In the genomic region with DNA sequence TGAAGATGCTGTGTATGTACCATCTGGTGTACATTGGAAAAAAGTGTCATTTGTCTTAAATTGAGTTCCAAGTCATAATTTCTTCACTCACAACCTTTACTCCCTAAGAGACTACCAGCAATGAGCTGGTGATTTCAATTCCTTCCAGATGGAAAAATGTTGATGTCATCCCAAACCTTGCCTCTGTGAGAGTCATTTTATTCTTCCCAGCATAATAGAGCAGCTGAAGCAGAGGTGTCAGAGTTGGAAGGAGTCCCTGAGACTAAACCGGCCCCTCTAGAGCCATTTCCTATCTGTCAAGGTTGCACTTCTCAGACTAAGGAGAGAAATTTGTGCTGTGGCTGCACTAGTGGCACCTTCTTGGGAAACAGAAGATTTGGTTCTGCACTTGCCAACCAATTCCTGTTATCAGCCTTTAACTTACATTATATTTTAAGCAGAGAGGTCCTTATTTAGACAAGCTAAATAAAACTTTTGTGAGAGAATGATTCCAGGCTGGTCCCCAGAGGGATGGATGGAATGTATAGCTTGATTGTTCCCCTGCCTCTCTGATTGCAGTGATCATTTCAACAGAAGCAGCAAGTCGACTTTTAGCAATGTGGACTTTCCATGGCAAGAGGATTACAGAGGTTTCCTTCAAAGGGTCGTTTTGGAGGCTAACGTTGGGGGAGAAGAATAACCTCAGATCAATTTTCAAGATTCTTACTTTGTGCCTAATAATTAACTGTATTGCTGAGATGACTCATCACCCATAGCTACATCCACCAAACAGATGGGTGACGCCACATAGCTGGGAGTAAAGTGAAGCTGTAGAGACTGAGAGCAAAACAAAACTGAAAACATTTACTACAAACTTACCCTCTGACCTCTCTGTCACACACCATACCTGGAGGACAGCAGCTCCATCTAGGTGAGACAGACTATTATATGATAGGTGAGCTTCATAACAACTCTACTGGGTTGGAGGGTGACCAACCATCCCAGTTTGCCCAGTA, we compare ENCODE assay signal across 8 cellular contexts.
DNase-seq lines count a peak whose midpoint lies in the region; ATAC-seq and TF ChIP-seq lines count a peak whose summit lies in the region.

No MANE protein-coding gene starts in this region.

- no peak overlapping the region for H3K9ac ChIP-seq in MM.1S (ENCODE audit: low read length)

- no peaks in the 10 kb centered on the region for H4K20me1 ChIP-seq in MM.1S (ENCODE audit: insufficient read depth, low read length)
- no peaks in the 10 kb centered on the region for H4K20me1 ChIP-seq in GM23338 (replicated peaks; ENCODE audit: insufficient read depth)

- ATAC-seq in GM18511 (IDR thresholded peaks at IDR 0.05; ENCODE audit: unreplicated experiment) (peak; percentile 99), GM23338 (no peak)

- H3K4me3 Mint-ChIP-seq in GM23338, result no peak overlapping the region

- H2AFZ ChIP-seq in MM.1S (ENCODE audit: low read length), result no peak overlapping the region; the same call in 1 of the 2 replicates
- no peak overlapping the region for H2AFZ ChIP-seq in GM23338

- H3K9me2 ChIP-seq in MM.1S (replicated peaks; ENCODE audit: insufficient read depth, low read length) (no peaks in the 10 kb centered on the region), GM23338 (ENCODE audit: insufficient read depth) (no peaks in the 10 kb centered on the region; the same call in 1 of the 2 replicates)

- TF ChIP-seq CTCF in HFF-Myc (IDR thresholded peaks at IDR 0.05; ENCODE audit: low read depth, low read length, missing control alignments) (no peak), MM.1S (IDR thresholded peaks at IDR 0.05; ENCODE audit: low read length) (no peak), GM23338 (conservative IDR thresholded peaks at IDR 0.05; ENCODE audit: low read depth in 2 of 2) (no peak)

- no peaks in the 10 kb centered on the region for H3K79me2 ChIP-seq in MM.1S (ENCODE audit: low read length)
- no peaks in the 10 kb centered on the region for H3K79me2 ChIP-seq in GM23338 (replicated peaks; ENCODE audit: insufficient read depth)

- 0 out of 2 replicates have a peak overlapping the region, but pooled peaks have one; percentile 22 for H3K4me2 ChIP-seq in MM.1S (ENCODE audit: low read depth, low read length)
- no peak overlapping the region for H3K4me2 ChIP-seq in GM23338

- no peaks in the 10 kb centered on the region for H3K4me1 Mint-ChIP-seq in GM23338

- H3K27ac Mint-ChIP-seq in GM23338, result no peak overlapping the region

- no peaks in the 10 kb centered on the region for H3F3A ChIP-seq in MM.1S (ENCODE audit: insufficient read depth, low read length)
- no peaks in the 10 kb centered on the region for H3F3A ChIP-seq in GM23338 (replicated peaks; ENCODE audit: low read depth)

- peaks cover 5% of the 10 kb centered on the region; the same call in 1 of the 3 replicates for H3K9me3 Mint-ChIP-seq in GM23338

- no peaks in the 10 kb centered on the region; the same call in 1 of the 2 replicates for H3K4me1 ChIP-seq in MM.1S (ENCODE audit: low read length)
- H3K4me1 ChIP-seq in GM23338 (ENCODE audit: insufficient read depth), result no peaks in the 10 kb centered on the region

- H3K36me3 ChIP-seq in MM.1S (replicated peaks; ENCODE audit: insufficient read depth, low read length) (no peaks in the 10 kb centered on the region), GM23338 (ENCODE audit: insufficient read depth) (no peaks in the 10 kb centered on the region)

- H3K9me3 ChIP-seq in MM.1S (replicated peaks; ENCODE audit: insufficient read depth, low read length), result no peaks in the 10 kb centered on the region

- H3K27ac ChIP-seq in MM.1S (ENCODE audit: low read length) (peak overlapping the region; percentile 3; the same call in 1 of the 2 replicates), GM23338 (ENCODE audit: low read depth) (no peak overlapping the region)

- H3K27me3 ChIP-seq in MM.1S (replicated peaks; ENCODE audit: insufficient read depth, low read length), result no peaks in the 10 kb centered on the region
- H3K27me3 ChIP-seq in GM23338 (ENCODE audit: insufficient read depth), result no peaks in the 10 kb centered on the region

- H3K36me3 Mint-ChIP-seq in GM23338 (ENCODE audit: low read depth), result no peaks in the 10 kb centered on the region

- DNase-seq in HFF-Myc (ENCODE audit: extremely low read depth, low read depth), result peak; percentile 81
- peak; percentile 34 for DNase-seq in MM.1S
- DNase-seq in middle frontal gyrus (ENCODE audit: extremely low spot score, low spot score), result peak; percentile 30
- no peak for DNase-seq in stimulated activated CD4-positive, alpha-beta T cell treated with anti-CD3 and anti-CD28 coated beads, Interleukin-15, amount 100 ng/mL, for 24 hours
- DNase-seq in GM23338 (ENCODE audit: low spot score), result no peak
- DNase-seq in NCI-H510A (lab: John Stamatoyannopoulos, UW), result no peak
- DNase-seq in NOMO-1 treated with DMSO at 0.1 percent for 48 hours (lab: John Stamatoyannopoulos, UW; ENCODE audit: unreplicated experiment), result no peak

- peaks cover 4% of the 10 kb centered on the region for H3K27me3 Mint-ChIP-seq in GM23338 (ENCODE audit: insufficient read depth, low read depth, poor library complexity)

- no peak overlapping the region for H3K4me3 ChIP-seq in HFF-Myc (replicated peaks; ENCODE audit: low read depth, low read length)
- H3K4me3 ChIP-seq in MM.1S (ENCODE audit: low read length), result no peak overlapping the region
- H3K4me3 ChIP-seq in GM23338, result no peak overlapping the region

TF ChIP-seq in GM23338, 12 proteins besides CTCF, POLR2A, EP300 and RAD21:
- TF ChIP-seq ZNF114 (CRISPR knock-in tag; IDR thresholded peaks at IDR 0.05) (no peak), ZNF331 (CRISPR knock-in tag; IDR thresholded peaks at IDR 0.05; ENCODE audit: low read depth) (no peak), EZH2 (IDR thresholded peaks at IDR 0.05; ENCODE audit: low read depth, unreplicated experiment) (no peak), JUNB (IDR thresholded peaks at IDR 0.05; ENCODE audit: unreplicated experiment) (no peak)
TF ChIP-seq in GM23338: peak in this region for 0.

Comparison
In these comparisons a context has a peak if more than half of its experiments do, and no peak if none do; other contexts are left out.
1. DNase-seq: peak in HFF-Myc (single experiment), MM.1S (single experiment) and middle frontal gyrus (single experiment); none in stimulated activated CD4-positive, alpha-beta T cell treated with anti-CD3 and anti-CD28 coated beads, Interleukin-15, amount 100 ng/mL, for 24 hours (single experiment), GM23338 (single experiment), NCI-H510A (single experiment) and NOMO-1 treated with DMSO at 0.1 percent for 48 hours (single experiment).